In genomic region chr6:163180874-163181541, GRCh38 we compare ENCODE assay signal across 9 cellular contexts.
A peak's percentile ranks its signal among the peaks of the same experiment; 100 is the strongest.
DNase-seq lines count a peak whose midpoint lies in the region; ATAC-seq and TF ChIP-seq lines count a peak whose summit lies in the region.
"Had no signal": no experiment of that assay in that cellular context is flagged by ENCODE, and none has a peak within 500 bp of the region (broad histone marks: within the 10 kb centered on the region; RNA-seq: fewer than 3 reads in every experiment).

No MANE protein-coding gene starts in this region.

- no peaks in the 10 kb centered on the region for H3K9me3 Mint-ChIP-seq in activated T-cell treated with anti-CD3 and anti-CD28 coated beads, Interleukin-2, amount 50 U/mL, for 72 hours
- H3K9me3 Mint-ChIP-seq in activated T-cell treated with anti-CD3 and anti-CD28 coated beads, Interleukin-2, amount 50 U/mL, for 4 hours: no peaks in the 10 kb centered on the region

- peak; percentile 73 to 83 for ATAC-seq in activated T-cell treated with anti-CD3 and anti-CD28 coated beads, Interleukin-2, amount 50 U/mL, for 72 hours (replicated peaks in 1 of 2)
- no peak for ATAC-seq in activated T-cell treated with anti-CD3 and anti-CD28 coated beads, Interleukin-2, amount 50 U/mL, for 4 hours
- peak; percentile 73 for ATAC-seq in foreskin keratinocyte
- ATAC-seq in HG02973 (IDR thresholded peaks at IDR 0.05; ENCODE audit: unreplicated experiment): no peak

- TF ChIP-seq CTCF in foreskin keratinocyte (conservative IDR thresholded peaks at IDR 0.05): peak; percentile 68

- H3K27ac ChIP-seq in SJCRH30 (no peak overlapping the region), foreskin keratinocyte (no peak overlapping the region)

- no peaks in the 10 kb centered on the region for H3K9me3 ChIP-seq in SJCRH30 (replicated peaks)

- H3K27ac Mint-ChIP-seq in activated T-cell treated with anti-CD3 and anti-CD28 coated beads, Interleukin-2, amount 50 U/mL, for 72 hours: peak overlapping the region; percentile 52

- no peaks in the 10 kb centered on the region for H3K4me1 Mint-ChIP-seq in activated T-cell treated with anti-CD3 and anti-CD28 coated beads, Interleukin-2, amount 50 U/mL, for 72 hours (ENCODE audit: low read depth)
- H3K4me1 Mint-ChIP-seq in activated T-cell treated with anti-CD3 and anti-CD28 coated beads, Interleukin-2, amount 50 U/mL, for 4 hours (ENCODE audit: low read depth): no peaks in the 10 kb centered on the region

- no peak overlapping the region for H3K4me3 ChIP-seq in SJCRH30

- H3K27me3 Mint-ChIP-seq in activated T-cell treated with anti-CD3 and anti-CD28 coated beads, Interleukin-2, amount 50 U/mL, for 72 hours (ENCODE audit: low read depth): peaks cover 24% of the 10 kb centered on the region
- H3K27me3 Mint-ChIP-seq in activated T-cell treated with anti-CD3 and anti-CD28 coated beads, Interleukin-2, amount 50 U/mL, for 4 hours (ENCODE audit: low read depth): peaks cover 2% of the 10 kb centered on the region

- H3K27me3 ChIP-seq in SJCRH30: no peaks in the 10 kb centered on the region
- H3K27me3 ChIP-seq in foreskin keratinocyte: no peaks in the 10 kb centered on the region

- H3K4me1 ChIP-seq in SJCRH30 (peaks cover 5% of the 10 kb centered on the region; the same call in 1 of the 2 replicates), foreskin keratinocyte (no peaks in the 10 kb centered on the region)

- H3K36me3 ChIP-seq in SJCRH30: no peaks in the 10 kb centered on the region

- H3K36me3 Mint-ChIP-seq in activated T-cell treated with anti-CD3 and anti-CD28 coated beads, Interleukin-2, amount 50 U/mL, for 72 hours (ENCODE audit: insufficient read depth in 2 of 2): no peaks in the 10 kb centered on the region
- H3K36me3 Mint-ChIP-seq in activated T-cell treated with anti-CD3 and anti-CD28 coated beads, Interleukin-2, amount 50 U/mL, for 4 hours (ENCODE audit: insufficient read depth): no peaks in the 10 kb centered on the region

- peak; percentile 28 to 37 for DNase-seq in activated T-cell treated with anti-CD3 and anti-CD28 coated beads, Interleukin-2, amount 50 U/mL, for 72 hours
- DNase-seq in activated T-cell treated with anti-CD3 and anti-CD28 coated beads, Interleukin-2, amount 50 U/mL, for 4 hours: no peak
- DNase-seq in SJCRH30: peak; percentile 82 to 89
- peak in 1 of 2 donors; percentile 13 for DNase-seq in foreskin keratinocyte
- peak; percentile 84 for DNase-seq in occipital lobe (lab: John Stamatoyannopoulos, UW)
- no peak for DNase-seq in NCI-H187 (lab: John Stamatoyannopoulos, UW)
- DNase-seq in OCI-M2 (lab: John Stamatoyannopoulos, UW; ENCODE audit: unreplicated experiment): no peak
- DNase-seq: DND-41 had no signal

- no peak overlapping the region for H3K4me3 Mint-ChIP-seq in activated T-cell treated with anti-CD3 and anti-CD28 coated beads, Interleukin-2, amount 50 U/mL, for 72 hours
- H3K4me3 Mint-ChIP-seq in activated T-cell treated with anti-CD3 and anti-CD28 coated beads, Interleukin-2, amount 50 U/mL, for 4 hours: no peak overlapping the region

Comparison
In these comparisons a context has a peak if more than half of its experiments do, and no peak if none do; other contexts are left out.
1. ATAC-seq: peak in activated T-cell treated with anti-CD3 and anti-CD28 coated beads, Interleukin-2, amount 50 U/mL, for 72 hours (2 of 2) and foreskin keratinocyte (single experiment); none in activated T-cell treated with anti-CD3 and anti-CD28 coated beads, Interleukin-2, amount 50 U/mL, for 4 hours (0 of 2) and HG02973 (single experiment).
2. DNase-seq: peak in activated T-cell treated with anti-CD3 and anti-CD28 coated beads, Interleukin-2, amount 50 U/mL, for 72 hours (2 of 2), SJCRH30 (2 of 2) and occipital lobe (single experiment); none in activated T-cell treated with anti-CD3 and anti-CD28 coated beads, Interleukin-2, amount 50 U/mL, for 4 hours (single experiment), NCI-H187 (0 of 2) and OCI-M2 (single experiment).